ENCODE assay signal across 1 cellular context in the genomic region with DNA sequence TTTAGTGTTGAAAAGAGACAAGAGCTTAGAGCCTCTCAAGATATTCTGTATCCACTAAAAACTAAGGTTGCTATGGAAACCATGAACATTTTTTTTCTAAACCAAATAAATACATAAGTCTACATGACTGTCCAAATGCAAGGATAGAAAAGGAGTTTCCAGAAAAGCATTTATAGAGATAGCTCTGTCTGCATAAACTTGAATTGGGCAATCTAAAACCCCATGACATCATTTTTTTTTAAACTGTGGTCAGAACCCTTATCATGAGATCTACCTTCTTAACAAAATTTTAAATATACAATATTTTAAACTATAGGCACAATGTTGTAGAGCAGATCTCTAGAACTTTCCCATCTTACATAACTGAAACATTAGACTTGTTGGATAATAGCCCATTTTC.
TF ChIP-seq lines count a peak whose summit lies in the region.

No MANE protein-coding gene starts in this region.

TF ChIP-seq in GM23338, 12 proteins besides CTCF, POLR2A, EP300 and RAD21 (continued from another document):
- TF ChIP-seq JUNB (IDR thresholded peaks at IDR 0.05; ENCODE audit: unreplicated experiment), result no peak
- no peak for TF ChIP-seq POLR2AphosphoS5 (IDR thresholded peaks at IDR 0.05; ENCODE audit: low read depth)
- TF ChIP-seq, protein P1, sequence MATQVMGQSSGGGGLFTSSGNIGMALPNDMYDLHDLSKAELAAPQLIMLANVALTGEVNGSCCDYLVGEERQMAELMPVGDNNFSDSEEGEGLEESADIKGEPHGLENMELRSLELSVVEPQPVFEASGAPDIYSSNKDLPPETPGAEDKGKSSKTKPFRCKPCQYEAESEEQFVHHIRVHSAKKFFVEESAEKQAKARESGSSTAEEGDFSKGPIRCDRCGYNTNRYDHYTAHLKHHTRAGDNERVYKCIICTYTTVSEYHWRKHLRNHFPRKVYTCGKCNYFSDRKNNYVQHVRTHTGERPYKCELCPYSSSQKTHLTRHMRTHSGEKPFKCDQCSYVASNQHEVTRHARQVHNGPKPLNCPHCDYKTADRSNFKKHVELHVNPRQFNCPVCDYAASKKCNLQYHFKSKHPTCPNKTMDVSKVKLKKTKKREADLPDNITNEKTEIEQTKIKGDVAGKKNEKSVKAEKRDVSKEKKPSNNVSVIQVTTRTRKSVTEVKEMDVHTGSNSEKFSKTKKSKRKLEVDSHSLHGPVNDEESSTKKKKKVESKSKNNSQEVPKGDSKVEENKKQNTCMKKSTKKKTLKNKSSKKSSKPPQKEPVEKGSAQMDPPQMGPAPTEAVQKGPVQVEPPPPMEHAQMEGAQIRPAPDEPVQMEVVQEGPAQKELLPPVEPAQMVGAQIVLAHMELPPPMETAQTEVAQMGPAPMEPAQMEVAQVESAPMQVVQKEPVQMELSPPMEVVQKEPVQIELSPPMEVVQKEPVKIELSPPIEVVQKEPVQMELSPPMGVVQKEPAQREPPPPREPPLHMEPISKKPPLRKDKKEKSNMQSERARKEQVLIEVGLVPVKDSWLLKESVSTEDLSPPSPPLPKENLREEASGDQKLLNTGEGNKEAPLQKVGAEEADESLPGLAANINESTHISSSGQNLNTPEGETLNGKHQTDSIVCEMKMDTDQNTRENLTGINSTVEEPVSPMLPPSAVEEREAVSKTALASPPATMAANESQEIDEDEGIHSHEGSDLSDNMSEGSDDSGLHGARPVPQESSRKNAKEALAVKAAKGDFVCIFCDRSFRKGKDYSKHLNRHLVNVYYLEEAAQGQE (IDR thresholded peaks at IDR 0.05; ENCODE audit: unreplicated experiment), result no peak
- TF ChIP-seq ZNF462 (CRISPR knock-in tag; IDR thresholded peaks at IDR 0.05), result no peak
- no peak for TF ChIP-seq EZH2 (IDR thresholded peaks at IDR 0.05; ENCODE audit: low read depth, unreplicated experiment)
